Comparison of ENCODE assay signal across 27 cellular contexts in the genomic region with DNA sequence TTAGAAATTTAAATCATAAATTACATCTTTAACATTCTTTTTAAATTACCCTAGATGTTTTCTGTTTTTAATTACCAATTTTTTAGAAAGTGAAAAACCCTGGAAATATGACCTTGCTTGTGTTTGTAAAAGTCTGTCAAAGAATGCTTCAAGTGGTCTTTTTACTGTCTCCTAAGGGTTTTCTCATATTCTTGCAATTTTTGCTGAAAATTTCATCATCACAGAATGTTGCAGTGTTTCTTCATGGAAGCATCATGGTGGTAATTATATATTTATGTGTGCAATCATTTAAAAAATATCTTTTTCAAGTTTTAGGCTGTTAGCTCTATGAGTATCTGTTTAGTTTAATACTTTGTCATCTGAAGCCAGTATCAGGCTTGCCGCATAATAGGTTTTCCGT.
"Had no signal": no experiment of that assay in that cellular context is flagged by ENCODE, and none has a peak within 500 bp of the region (broad histone marks: within the 10 kb centered on the region; RNA-seq: fewer than 3 reads in every experiment).

No MANE protein-coding gene starts in this region.

- H3K4me1 ChIP-seq: left lung, right atrium auricular region, spleen, testis, thyroid gland, transverse colon, upper lobe of left lung, vagina had no signal

- H3K27ac ChIP-seq: left lung, ovary, right atrium auricular region, spleen, testis, thyroid gland, transverse colon, upper lobe of left lung, vagina had no signal

- H3K27ac Mint-ChIP-seq: immature natural killer cell; mesothelial cell of epicardium; naive B cell; natural killer cell; progenitor cell of endocrine pancreas; stimulated activated memory B cell treated with anti-CD40 and anti-IgM and Interleukin-4, amounts not matched to agents 10 μg/mL and 1 μg/mL and 100 μg/mL, for 72 hours; stimulated activated naive CD8-positive, alpha-beta T cell treated with anti-CD3 and anti-CD28 coated beads, Interleukin-15, amount 100 ng/mL, for 72 hours had no signal

- H3K4me3 ChIP-seq: left lung, lung, ovary, right atrium auricular region, spleen, testis, thyroid gland, transverse colon, upper lobe of left lung, vagina had no signal

- H3K36me3 Mint-ChIP-seq: immature natural killer cell; naive B cell; natural killer cell; stimulated activated memory B cell treated with anti-CD40 and anti-IgM and Interleukin-4, amounts not matched to agents 10 μg/mL and 1 μg/mL and 100 μg/mL, for 72 hours had no signal

- H3K27me3 Mint-ChIP-seq: naive B cell; progenitor cell of endocrine pancreas; stimulated activated memory B cell treated with anti-CD40 and anti-IgM and Interleukin-4, amounts not matched to agents 10 μg/mL and 1 μg/mL and 100 μg/mL, for 72 hours; stimulated activated naive CD8-positive, alpha-beta T cell treated with anti-CD3 and anti-CD28 coated beads, Interleukin-15, amount 100 ng/mL, for 72 hours had no signal

- DNase-seq: hypothalamus; immature natural killer cell; kidney; left colon; left lung; mesendoderm; naive B cell; natural killer cell; ovary; small intestine; spleen; stimulated activated CD4-positive, alpha-beta T cell treated with anti-CD3 and anti-CD28 coated beads, Interleukin-2, amount 100 ng/mL, for 48 hours; stimulated activated CD4-positive, alpha-beta T cell treated with anti-CD3 and anti-CD28 coated beads, Interleukin-4, amount 100 ng/mL, for 4 hours; stimulated activated CD8-positive, alpha-beta memory T cell treated with anti-CD3 and anti-CD28 coated beads, Interleukin-4, amount 100 ng/mL, for 48 hours; stimulated activated naive CD4-positive, alpha-beta T cell treated with Interleukin-2 at 50 U/mL for 16 hours; stimulated activated naive CD8-positive, alpha-beta T cell treated with anti-CD3 and anti-CD28 coated beads, Interleukin-15, amount 100 ng/mL, for 72 hours; substantia nigra; testis; thyroid gland; transverse colon; upper lobe of left lung had no signal

- H3K27me3 ChIP-seq: left lung, ovary, right atrium auricular region, spleen, testis, thyroid gland, transverse colon, upper lobe of left lung, vagina had no signal

- H3K4me1 Mint-ChIP-seq: immature natural killer cell; naive B cell; natural killer cell; stimulated activated memory B cell treated with anti-CD40 and anti-IgM and Interleukin-4, amounts not matched to agents 10 μg/mL and 1 μg/mL and 100 μg/mL, for 72 hours; stimulated activated naive CD8-positive, alpha-beta T cell treated with anti-CD3 and anti-CD28 coated beads, Interleukin-15, amount 100 ng/mL, for 72 hours had no signal

- H3K4me3 Mint-ChIP-seq: immature natural killer cell; mesothelial cell of epicardium; naive B cell; natural killer cell; stimulated activated memory B cell treated with anti-CD40 and anti-IgM and Interleukin-4, amounts not matched to agents 10 μg/mL and 1 μg/mL and 100 μg/mL, for 72 hours; stimulated activated naive CD8-positive, alpha-beta T cell treated with anti-CD3 and anti-CD28 coated beads, Interleukin-15, amount 100 ng/mL, for 72 hours had no signal

- H3K36me3 ChIP-seq: left lung, ovary, right atrium auricular region, spleen, thyroid gland, transverse colon, upper lobe of left lung, vagina had no signal

- H3K9me3 ChIP-seq: left lung, ovary, right atrium auricular region, spleen, testis, thyroid gland, transverse colon, upper lobe of left lung, vagina had no signal

- H3K9me3 Mint-ChIP-seq: stimulated activated naive CD8-positive, alpha-beta T cell treated with anti-CD3 and anti-CD28 coated beads, Interleukin-15, amount 100 ng/mL, for 72 hours had no signal
